In genomic region chr17:4199818-4200402, GRCh38 we compare ENCODE assay signal across 8 cellular contexts. TPM values are rescaled to one million over a fixed set of nuclear protein-coding genes. Genes with fewer than 3 reads are reported as not detected.
A peak's percentile ranks its signal among the peaks of the same experiment; 100 is the strongest.
DNase-seq lines count a peak whose midpoint lies in the region; ATAC-seq and TF ChIP-seq lines count a peak whose summit lies in the region.

No MANE protein-coding gene starts in this region.

- peaks cover 13 to 24% (median 21%) of the 10 kb centered on the region in 3 donors for H3K36me3 Mint-ChIP-seq in immature natural killer cell
- peaks cover 50% of the 10 kb centered on the region for H3K36me3 Mint-ChIP-seq in stimulated activated memory B cell treated with anti-CD40 and anti-IgM and Interleukin-4, amounts not matched to agents 10 μg/mL and 1 μg/mL and 100 μg/mL, for 72 hours
- H3K36me3 Mint-ChIP-seq in activated T-helper 2 cell treated with anti-CD3 and anti-CD28 coated beads, Interferon-gamma antibody, Interleukin-2, Interleukin-4, amounts not matched to agents 10 μg/mL and 5 μg/mL and 100 μg/mL, durations not matched to agents 14 hours and 24 hours and 36 hours (ENCODE audit: low read depth): peaks cover 51% of the 10 kb centered on the region

- H3K36me3 ChIP-seq in ascending aorta: peaks cover 11 to 15% of the 10 kb centered on the region in 2 donors

- DNase-seq in AG09319 (ENCODE audit: extremely low read depth, low read depth): no peak
- peak; percentile 27 for DNase-seq in NCI-H460 (ENCODE audit: extremely low read depth, low read depth)
- peak in 1 of 2 donors; percentile 59 for DNase-seq in ascending aorta (ENCODE audit: low spot score in 2 of 2)
- DNase-seq in immature natural killer cell: peak; percentile 22 to 40 (median 26)
- no peak for DNase-seq in islet precursor cell
- DNase-seq in activated T-helper 2 cell treated with anti-CD3 and anti-CD28 coated beads, Interferon-gamma antibody, Interleukin-2, Interleukin-4, amounts not matched to agents 10 μg/mL and 5 μg/mL and 100 μg/mL, durations not matched to agents 14 hours and 24 hours and 36 hours (ENCODE audit: low spot score): no peak

- no peak overlapping the region for H3K4me3 ChIP-seq in ascending aorta

- peaks cover 0 to 11% of the 10 kb centered on the region in 2 donors for H3K4me1 ChIP-seq in ascending aorta

- H3K4me3 Mint-ChIP-seq in immature natural killer cell: no peak overlapping the region
- H3K4me3 Mint-ChIP-seq in stimulated activated memory B cell treated with anti-CD40 and anti-IgM and Interleukin-4, amounts not matched to agents 10 μg/mL and 1 μg/mL and 100 μg/mL, for 72 hours: no peak overlapping the region
- no peak overlapping the region for H3K4me3 Mint-ChIP-seq in activated T-helper 2 cell treated with anti-CD3 and anti-CD28 coated beads, Interferon-gamma antibody, Interleukin-2, Interleukin-4, amounts not matched to agents 10 μg/mL and 5 μg/mL and 100 μg/mL, durations not matched to agents 14 hours and 24 hours and 36 hours (ENCODE audit: low read depth)

- H3K27ac ChIP-seq in ascending aorta: no peak overlapping the region

- intact Hi-C loops in ascending aorta (cut with DNase I): loop anchor here (5.0 to 10.0 kb wide), 4 partner anchors 58 to 355 kb away; partner anchors contain the start of genes CYB5D2, MYBBP1A, SPNS2 and ZZEF1
- intact Hi-C loops in activated T-helper 2 cell treated with anti-CD3 and anti-CD28 coated beads, Interferon-gamma antibody, Interleukin-2, Interleukin-4, amounts not matched to agents 10 μg/mL and 5 μg/mL and 100 μg/mL, durations not matched to agents 14 hours and 24 hours and 36 hours (cut with micrococcal nuclease): loop anchor here (1.0 to 2.0 kb wide), 2 partner anchors 23 to 213 kb away; no protein-coding TSS in a partner anchor

- ATAC-seq in stimulated activated memory B cell treated with anti-CD40 and anti-IgM and Interleukin-4, amounts not matched to agents 10 μg/mL and 1 μg/mL and 100 μg/mL, for 72 hours: peak; percentile 59

- H3K27ac Mint-ChIP-seq in immature natural killer cell: no peak overlapping the region
- H3K27ac Mint-ChIP-seq in stimulated activated memory B cell treated with anti-CD40 and anti-IgM and Interleukin-4, amounts not matched to agents 10 μg/mL and 1 μg/mL and 100 μg/mL, for 72 hours: no peak overlapping the region
- H3K27ac Mint-ChIP-seq in activated T-helper 2 cell treated with anti-CD3 and anti-CD28 coated beads, Interferon-gamma antibody, Interleukin-2, Interleukin-4, amounts not matched to agents 10 μg/mL and 5 μg/mL and 100 μg/mL, durations not matched to agents 14 hours and 24 hours and 36 hours: no peak overlapping the region

- H3K9me3 Mint-ChIP-seq in immature natural killer cell: no peaks in the 10 kb centered on the region
- no peaks in the 10 kb centered on the region for H3K9me3 Mint-ChIP-seq in stimulated activated memory B cell treated with anti-CD40 and anti-IgM and Interleukin-4, amounts not matched to agents 10 μg/mL and 1 μg/mL and 100 μg/mL, for 72 hours
- no peaks in the 10 kb centered on the region for H3K9me3 Mint-ChIP-seq in activated T-helper 2 cell treated with anti-CD3 and anti-CD28 coated beads, Interferon-gamma antibody, Interleukin-2, Interleukin-4, amounts not matched to agents 10 μg/mL and 5 μg/mL and 100 μg/mL, durations not matched to agents 14 hours and 24 hours and 36 hours

- H3K27me3 ChIP-seq in ascending aorta: no peaks in the 10 kb centered on the region

- H3K27me3 Mint-ChIP-seq in immature natural killer cell (ENCODE audit: low read depth in 3 of 3): peaks cover 0 to 2% (median 0%) of the 10 kb centered on the region in 3 donors
- no peaks in the 10 kb centered on the region for H3K27me3 Mint-ChIP-seq in stimulated activated memory B cell treated with anti-CD40 and anti-IgM and Interleukin-4, amounts not matched to agents 10 μg/mL and 1 μg/mL and 100 μg/mL, for 72 hours
- no peaks in the 10 kb centered on the region for H3K27me3 Mint-ChIP-seq in activated T-helper 2 cell treated with anti-CD3 and anti-CD28 coated beads, Interferon-gamma antibody, Interleukin-2, Interleukin-4, amounts not matched to agents 10 μg/mL and 5 μg/mL and 100 μg/mL, durations not matched to agents 14 hours and 24 hours and 36 hours (ENCODE audit: low read depth)

- H3K4me1 Mint-ChIP-seq in immature natural killer cell: no peaks in the 10 kb centered on the region
- H3K4me1 Mint-ChIP-seq in stimulated activated memory B cell treated with anti-CD40 and anti-IgM and Interleukin-4, amounts not matched to agents 10 μg/mL and 1 μg/mL and 100 μg/mL, for 72 hours: no peaks in the 10 kb centered on the region
- H3K4me1 Mint-ChIP-seq in activated T-helper 2 cell treated with anti-CD3 and anti-CD28 coated beads, Interferon-gamma antibody, Interleukin-2, Interleukin-4, amounts not matched to agents 10 μg/mL and 5 μg/mL and 100 μg/mL, durations not matched to agents 14 hours and 24 hours and 36 hours (ENCODE audit: low read depth): peaks cover 7% of the 10 kb centered on the region

- TF ChIP-seq CTCF in AG09319 (IDR thresholded peaks at IDR 0.05; ENCODE audit: low read depth, low read length) (peak; percentile 78), GM12873 (IDR thresholded peaks at IDR 0.05; ENCODE audit: insufficient read depth, low read depth, low read length, missing control alignments) (peak; percentile 82), ascending aorta (IDR thresholded peaks at IDR 0.05) (peak; percentile 43 to 74 (median 70))

- H3K9me3 ChIP-seq in ascending aorta: no peaks in the 10 kb centered on the region

RNA-seq across cellular contexts. Expression of gene CYB5D2, which starts 56.9 kb away (rescaled TPM):
- 15.8 and 20.9 TPM in 2 replicates for total RNA-seq in NCI-H460 (2014; rRNA removed; shearing (Covaris generic))
- 8.1 and 9.3 TPM in 2 replicates for polyA plus RNA-seq in NCI-H460 (2014; cell fraction: nucleus; rRNA removed)
- 17.7 TPM for total RNA-seq in ascending aorta
- 10 to 100 TPM in 2 of 3 donors, 1 to 10 TPM in 1; 9.3 to 11.1 (median 10.9) TPM for polyA plus RNA-seq in immature natural killer cell
- 5.4 and 6.0 TPM in 2 replicates for total RNA-seq in activated T-helper 2 cell treated with anti-CD3 and anti-CD28 coated beads, Interferon-gamma antibody, Interleukin-2, Interleukin-4, amounts not matched to agents 10 μg/mL and 5 μg/mL and 100 μg/mL, durations not matched to agents 14 hours and 24 hours and 36 hours

RNA-seq across cellular contexts. Expression of gene ZZEF1, which starts 57.1 kb away (rescaled TPM):
- 16.9 and 18.0 TPM in 2 replicates for total RNA-seq in NCI-H460 (2014; rRNA removed; shearing (Covaris generic))
- polyA plus RNA-seq in NCI-H460 (2014; cell fraction: nucleus; rRNA removed): 14.6 and 15.6 TPM in 2 replicates
- total RNA-seq in ascending aorta: 67.2 TPM
- polyA plus RNA-seq in immature natural killer cell: 10 to 100 TPM in 1 of 3 donors, 1 to 10 TPM in 2; 2.0 to 12.7 (median 3.9) TPM
- total RNA-seq in activated T-helper 2 cell treated with anti-CD3 and anti-CD28 coated beads, Interferon-gamma antibody, Interleukin-2, Interleukin-4, amounts not matched to agents 10 μg/mL and 5 μg/mL and 100 μg/mL, durations not matched to agents 14 hours and 24 hours and 36 hours: 36.4 and 38.5 TPM in 2 replicates

Comparison
In these comparisons a context has a peak if more than half of its experiments do, and no peak if none do; other contexts are left out.
1. DNase-seq: peak in NCI-H460 (single experiment) and immature natural killer cell (3 of 3); none in AG09319 (single experiment), islet precursor cell (single experiment) and activated T-helper 2 cell treated with anti-CD3 and anti-CD28 coated beads, Interferon-gamma antibody, Interleukin-2, Interleukin-4, amounts not matched to agents 10 μg/mL and 5 μg/mL and 100 μg/mL, durations not matched to agents 14 hours and 24 hours and 36 hours (single experiment).
2. Peak in every context shown above with its lines, with median percentiles within 50 percentile points of each other: CTCF ChIP-seq.